Comparison of ENCODE assay signal across 12 cellular contexts in genomic region chr9:2602704-2603116, GRCh38. TPM values are rescaled to one million over a fixed set of nuclear protein-coding genes. Genes with fewer than 3 reads are reported as not detected.
DNase-seq lines count a peak whose midpoint lies in the region; ATAC-seq, FAIRE-seq and TF ChIP-seq lines count a peak whose summit lies in the region.
"Had no signal": no experiment of that assay in that cellular context is flagged by ENCODE, and none has a peak within 500 bp of the region (broad histone marks: within the 10 kb centered on the region; RNA-seq: fewer than 3 reads in every experiment).

No MANE protein-coding gene starts in this region.

- BruUV-seq in A673 (replicated peaks; lab: Mats Ljungman, UMichigan), result no TSS peak

- H3K9me3 ChIP-seq in A673 (ENCODE audit: low read depth, low read length, poor library complexity, severe bottlenecking), result no peaks in the 10 kb centered on the region
- no peaks in the 10 kb centered on the region for H3K9me3 ChIP-seq in kidney (ENCODE audit: control insufficient read depth in 1 of 2, low read length in 2 of 2)

- intact Hi-C loops in A673 (cut with micrococcal nuclease; ENCODE audit: unreplicated experiment) (no loop called here), kidney (cut with DNase I) (no loop called here)

- H3K27ac ChIP-seq in A673 (ENCODE audit: low read depth, low read length, poor library complexity, severe bottlenecking) (no peak overlapping the region), kidney (ENCODE audit: low read depth in 2 of 2, low read length in 2 of 2) (no peak overlapping the region)
- H3K27ac ChIP-seq: VCaP had no signal

- H3K4me1 ChIP-seq in A673 (ENCODE audit: insufficient read depth, low read length, poor library complexity, severe bottlenecking) (no peaks in the 10 kb centered on the region), kidney (ENCODE audit: control insufficient read depth in 1 of 2, insufficient read depth in 1 of 2, low read depth in 1 of 2, low read length in 2 of 2) (no peaks in the 10 kb centered on the region)

- peaks cover 3% of the 10 kb centered on the region for H3K27me3 ChIP-seq in A673 (replicated peaks; ENCODE audit: insufficient read depth, low read depth, low read length, poor library complexity)

- CTCF ChIA-PET in A673 (lab: Charles Lee), result no interaction called here

- peak; percentile 18 for DNase-seq in A673 (ENCODE audit: low spot score)
- DNase-seq in SIG-M5 treated with dmso at 0.1 percent for 504 hours (lab: John Stamatoyannopoulos, UW; ENCODE audit: unreplicated experiment), result peak; percentile 83
- no peak for DNase-seq in DMS53 (lab: John Stamatoyannopoulos, UW)
- no peak for DNase-seq in kidney
- no peak for DNase-seq in HUDEP-2 (lab: John Stamatoyannopoulos, UW; ENCODE audit: unreplicated experiment in 76 of 76)
- DNase-seq: amygdala, glutamatergic neuron, nephron progenitor cell had no signal

- H3K4me3 ChIP-seq in A673 (ENCODE audit: low read depth, low read length, poor library complexity, severe bottlenecking) (no peak overlapping the region), kidney (ENCODE audit: low read length in 2 of 2) (no peak overlapping the region)

- POLR2A ChIA-PET in A673 (lab: Charles Lee; ENCODE audit: low non-redundant PET), result no interaction called here

- ATAC-seq in GM19023 (IDR thresholded peaks at IDR 0.05; ENCODE audit: unreplicated experiment), result peak; percentile 62
- peak; percentile 60 for ATAC-seq in HG03439 (IDR thresholded peaks at IDR 0.05; ENCODE audit: unreplicated experiment)
- ATAC-seq in HG03139 (IDR thresholded peaks at IDR 0.05; ENCODE audit: unreplicated experiment), result no peak

- no peak overlapping the region for H3K9ac ChIP-seq in kidney (ENCODE audit: low read length in 2 of 2)

- FAIRE-seq in kidney (lab: Jason Lieb, UNC), result no peak

- no peaks in the 10 kb centered on the region for H3K36me3 ChIP-seq in A673 (ENCODE audit: insufficient read depth, low read length, poor library complexity, severe bottlenecking)
- no peaks in the 10 kb centered on the region for H3K36me3 ChIP-seq in kidney (ENCODE audit: control insufficient read depth in 1 of 2, insufficient read depth in 2 of 2, low read length in 2 of 2)

- TF ChIP-seq CTCF in A673 (conservative IDR thresholded peaks at IDR 0.05; ENCODE audit: low read depth, low read length), result no peak
- no peak for TF ChIP-seq CTCF in kidney (IDR thresholded peaks at IDR 0.05; ENCODE audit: borderline replicate concordance, extremely low read depth, insufficient read depth)

RNA-seq across cellular contexts. Expression of gene VLDLR, which starts 18.9 kb away (rescaled TPM):
- total RNA-seq in A673 (2021) (4.5 and 4.8 TPM in 2 replicates), kidney (24.2 TPM)
- polyA plus RNA-seq in kidney (ENCODE audit: insufficient read depth, low read depth, low replicate concordance), result 8.6 TPM

Comparison
In these comparisons a context has a peak if more than half of its experiments do, and no peak if none do; other contexts are left out.
1. DNase-seq: peak in A673 (single experiment) and SIG-M5 treated with dmso at 0.1 percent for 504 hours (single experiment); none in DMS53 (single experiment), kidney (single experiment) and HUDEP-2 (0 of 76).